In the genomic region with DNA sequence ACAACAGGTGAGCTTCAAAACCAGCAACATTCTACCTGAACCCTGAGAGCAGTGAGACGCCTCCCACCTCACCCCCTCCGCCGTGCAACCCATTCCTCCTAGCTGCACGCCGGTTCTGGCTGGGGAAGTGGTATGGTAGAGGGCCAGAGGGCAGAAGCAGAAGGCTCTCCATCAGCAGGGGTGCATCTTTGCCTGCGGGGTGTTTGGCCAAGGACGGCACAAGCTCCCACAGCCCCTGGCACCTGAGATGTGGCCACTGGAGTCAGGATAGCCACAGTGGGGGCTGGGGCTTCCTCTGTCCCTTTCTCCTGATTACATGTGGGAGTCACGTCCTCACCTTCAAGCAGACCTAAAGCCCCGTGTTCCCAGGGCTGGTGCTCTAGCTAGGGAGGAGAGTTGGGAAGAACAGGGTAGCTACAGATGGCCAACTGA, we compare ENCODE assay signal across 1 cellular context.
TF ChIP-seq lines count a peak whose summit lies in the region.

No MANE protein-coding gene starts in this region.

TF ChIP-seq in HCT116, 20 proteins besides CTCF, POLR2A, EP300 and RAD21:
- TF ChIP-seq YY1 (IDR thresholded peaks at IDR 0.05; ENCODE audit: extremely low read depth, insufficient replicate concordance, low read depth, low read length) (no peak), SRF (IDR thresholded peaks at IDR 0.05; ENCODE audit: low read depth) (no peak), ZNF274 (IDR thresholded peaks at IDR 0.05; ENCODE audit: low read depth, low read length) (no peak), EGR1 (IDR thresholded peaks at IDR 0.05; ENCODE audit: low read depth) (no peak), EZH2phosphoT487 (IDR thresholded peaks at IDR 0.05; ENCODE audit: borderline replicate concordance) (no peak), SP1 (IDR thresholded peaks at IDR 0.05; ENCODE audit: low read depth) (no peak), CEBPB (IDR thresholded peaks at IDR 0.05; ENCODE audit: low read depth) (no peak)
- TF ChIP-seq, protein P1, sequence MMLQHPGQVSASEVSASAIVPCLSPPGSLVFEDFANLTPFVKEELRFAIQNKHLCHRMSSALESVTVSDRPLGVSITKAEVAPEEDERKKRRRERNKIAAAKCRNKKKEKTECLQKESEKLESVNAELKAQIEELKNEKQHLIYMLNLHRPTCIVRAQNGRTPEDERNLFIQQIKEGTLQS (IDR thresholded peaks at IDR 0.05), result no peak
TF ChIP-seq in HCT116: peak in this region for 0.
